In genomic region chr3:52121459-52121795, GRCh38 we compare ENCODE assay signal across 7 cellular contexts. TPM values are rescaled to one million over a fixed set of nuclear protein-coding genes. Genes with fewer than 3 reads are reported as not detected.
DNase-seq lines count a peak whose midpoint lies in the region; ATAC-seq and TF ChIP-seq lines count a peak whose summit lies in the region.

No MANE protein-coding gene starts in this region.

- H3K27ac ChIP-seq in suprapubic skin (peak overlapping the region; percentile 58), H9 (ENCODE audit: insufficient read length, low read depth, low read length) (no peak overlapping the region)

- H3K4me3 Mint-ChIP-seq in H9 = no peak overlapping the region

- H2BK120ac ChIP-seq in H9 (ENCODE audit: low read depth, low read length, poor library complexity, severe bottlenecking) = no peak overlapping the region

- peaks cover 45% of the 10 kb centered on the region for H3K4me1 ChIP-seq in suprapubic skin
- no peaks in the 10 kb centered on the region for H3K4me1 ChIP-seq in H9 (ENCODE audit: insufficient read depth, low read length)

- H3K36me3 Mint-ChIP-seq in H9 (ENCODE audit: insufficient read depth in 1 of 3, low read depth in 3 of 3) = peaks cover 16 to 70% (median 61%) of the 10 kb centered on the region in 3 experiments; a peak in 6 of 7 replicates

- H3K9me3 ChIP-seq in suprapubic skin (no peaks in the 10 kb centered on the region), H9 (ENCODE audit: control insufficient read depth, low read depth, low read length) (no peaks in the 10 kb centered on the region)

- H2BK20ac ChIP-seq in H9 (ENCODE audit: low read depth, low read length, poor library complexity, severe bottlenecking) = no peak overlapping the region

- H3K79me2 ChIP-seq in H9 (ENCODE audit: insufficient read depth, low read length) = no peaks in the 10 kb centered on the region

- no peaks in the 10 kb centered on the region for H3K4me1 Mint-ChIP-seq in H9

- ATAC-seq in GM21390 (IDR thresholded peaks at IDR 0.05; ENCODE audit: unreplicated experiment) = peak; percentile 59

- no peak overlapping the region for H4K91ac ChIP-seq in H9 (ENCODE audit: insufficient read length, low read depth, low read length)

- no peak for TF ChIP-seq POLR2A in suprapubic skin (IDR thresholded peaks at IDR 0.05)

- H4K20me1 ChIP-seq in H9 (ENCODE audit: control insufficient read depth, insufficient read depth, insufficient read length) = no peaks in the 10 kb centered on the region

- H3K36me3 ChIP-seq in suprapubic skin = no peaks in the 10 kb centered on the region

- H3K4me2 ChIP-seq in H9 (ENCODE audit: insufficient read depth, insufficient read length, low read length) = no peak overlapping the region

- no peak overlapping the region for H3K4me3 ChIP-seq in suprapubic skin

- H3K23me2 ChIP-seq in H9 (ENCODE audit: insufficient read length, low read depth, low read length, poor library complexity, severe bottlenecking) = no peaks in the 10 kb centered on the region

- TF ChIP-seq EP300 in suprapubic skin (IDR thresholded peaks at IDR 0.05) = no peak

- no peak overlapping the region for H4K8ac ChIP-seq in H9 (replicated peaks; ENCODE audit: insufficient read length, low read depth, low read length)

- H3K27me3 ChIP-seq in suprapubic skin (no peaks in the 10 kb centered on the region), H9 (ENCODE audit: insufficient read depth, low read length) (no peaks in the 10 kb centered on the region)

- H3K4ac ChIP-seq in H9 (ENCODE audit: low read depth, low read length) = no peak overlapping the region

- H3K56ac ChIP-seq in H9 (ENCODE audit: insufficient read length, low read depth, low read length) = no peak overlapping the region

- H3K23ac ChIP-seq in H9 (ENCODE audit: insufficient read length, low read depth, low read length) = no peak overlapping the region

- H3K14ac ChIP-seq in H9 (ENCODE audit: insufficient read depth, low read length) = no peak overlapping the region

- peak; percentile 88 for DNase-seq in NOMO-1 treated with dmso at 0.1 percent for 144 hours (lab: John Stamatoyannopoulos, UW; ENCODE audit: unreplicated experiment)
- DNase-seq in globus pallidus (ENCODE audit: low spot score) = peak; percentile 59
- DNase-seq in suprapubic skin (ENCODE audit: low spot score in 2 of 2) = no peak
- DNase-seq in H9 = no peak
- no peak for DNase-seq in HPDE6-E6E7 (ENCODE audit: extremely low spot score)
- no peak for DNase-seq in posterior vena cava (ENCODE audit: low spot score)

- WGBS in suprapubic skin = 43% methylated on average over 7 of the region's 7 CpGs
- no CpG with 5 or more reads among the region's 7 CpGs for WGBS in H9 (ENCODE audit: extremely low coverage, insufficient read length, low lambda C conversion rate)

- no peak overlapping the region for H2BK15ac ChIP-seq in H9 (ENCODE audit: low read depth, low read length)

- H2BK5ac ChIP-seq in H9 (ENCODE audit: insufficient read length, low read length) = no peak overlapping the region

- no peak overlapping the region for H3K18ac ChIP-seq in H9 (ENCODE audit: insufficient read length, low read depth, low read length)

- H2AFZ ChIP-seq in H9 (ENCODE audit: low read length) = no peak overlapping the region

- no peak overlapping the region for H3K9ac ChIP-seq in H9 (ENCODE audit: extremely low read depth, insufficient read length, low read length)

- no peak for TF ChIP-seq CTCF in suprapubic skin (IDR thresholded peaks at IDR 0.05)
- no peak for TF ChIP-seq CTCF in H9 (conservative IDR thresholded peaks at IDR 0.05)

- no peak overlapping the region for H2BK12ac ChIP-seq in H9 (ENCODE audit: insufficient read length, low read depth, low read length)

- no peak overlapping the region for H4K5ac ChIP-seq in H9 (ENCODE audit: insufficient read length, low read depth, low read length)

- intact Hi-C loops in posterior vena cava (cut with DNase I) = loop anchor here in 1 of 2 donors (5.0 kb wide), 1 partner anchor 119 kb away; no protein-coding TSS in a partner anchor

- no peaks in the 10 kb centered on the region for H3K79me1 ChIP-seq in H9 (ENCODE audit: insufficient read depth, low read depth, low read length, poor library complexity, severe bottlenecking)

- H3K27me3 Mint-ChIP-seq in H9 (ENCODE audit: low read depth) = no peaks in the 10 kb centered on the region

- H2AK5ac ChIP-seq in H9 (ENCODE audit: insufficient read length, low read length) = no peak overlapping the region

- no peaks in the 10 kb centered on the region for H3K9me3 Mint-ChIP-seq in H9

- H3K27ac Mint-ChIP-seq in H9 = no peak overlapping the region

- H3T11ph ChIP-seq in H9 (ENCODE audit: low read length) = no peak overlapping the region

RNA-seq across cellular contexts. Expression of gene POC1A, which starts 32.8 kb away (rescaled TPM):
- total RNA-seq in suprapubic skin = 1 to 10 TPM; 1.1 to 4.8 (median 1.6) TPM
- total RNA-seq in H9 (2021) = 29.0 and 29.3 TPM in 2 replicates
- 1 to 10 TPM; 1.7 to 1.9 TPM for total RNA-seq in posterior vena cava

Comparison
In these comparisons a context has a peak if more than half of its experiments do, and no peak if none do; other contexts are left out.
1. DNase-seq: peak in NOMO-1 treated with dmso at 0.1 percent for 144 hours (single experiment) and globus pallidus (single experiment); none in suprapubic skin (0 of 2), H9 (single experiment), HPDE6-E6E7 (single experiment) and posterior vena cava (single experiment).